ENCODE assay signal across 1 cellular context in genomic region chr11:46308632-46309419, GRCh38.
TF ChIP-seq lines count a peak whose summit lies in the region.

No MANE protein-coding gene starts in this region.

TF ChIP-seq in K562, 482 proteins besides CTCF, POLR2A, EP300 and RAD21 (continued from another document):
- TF ChIP-seq, protein P1, sequence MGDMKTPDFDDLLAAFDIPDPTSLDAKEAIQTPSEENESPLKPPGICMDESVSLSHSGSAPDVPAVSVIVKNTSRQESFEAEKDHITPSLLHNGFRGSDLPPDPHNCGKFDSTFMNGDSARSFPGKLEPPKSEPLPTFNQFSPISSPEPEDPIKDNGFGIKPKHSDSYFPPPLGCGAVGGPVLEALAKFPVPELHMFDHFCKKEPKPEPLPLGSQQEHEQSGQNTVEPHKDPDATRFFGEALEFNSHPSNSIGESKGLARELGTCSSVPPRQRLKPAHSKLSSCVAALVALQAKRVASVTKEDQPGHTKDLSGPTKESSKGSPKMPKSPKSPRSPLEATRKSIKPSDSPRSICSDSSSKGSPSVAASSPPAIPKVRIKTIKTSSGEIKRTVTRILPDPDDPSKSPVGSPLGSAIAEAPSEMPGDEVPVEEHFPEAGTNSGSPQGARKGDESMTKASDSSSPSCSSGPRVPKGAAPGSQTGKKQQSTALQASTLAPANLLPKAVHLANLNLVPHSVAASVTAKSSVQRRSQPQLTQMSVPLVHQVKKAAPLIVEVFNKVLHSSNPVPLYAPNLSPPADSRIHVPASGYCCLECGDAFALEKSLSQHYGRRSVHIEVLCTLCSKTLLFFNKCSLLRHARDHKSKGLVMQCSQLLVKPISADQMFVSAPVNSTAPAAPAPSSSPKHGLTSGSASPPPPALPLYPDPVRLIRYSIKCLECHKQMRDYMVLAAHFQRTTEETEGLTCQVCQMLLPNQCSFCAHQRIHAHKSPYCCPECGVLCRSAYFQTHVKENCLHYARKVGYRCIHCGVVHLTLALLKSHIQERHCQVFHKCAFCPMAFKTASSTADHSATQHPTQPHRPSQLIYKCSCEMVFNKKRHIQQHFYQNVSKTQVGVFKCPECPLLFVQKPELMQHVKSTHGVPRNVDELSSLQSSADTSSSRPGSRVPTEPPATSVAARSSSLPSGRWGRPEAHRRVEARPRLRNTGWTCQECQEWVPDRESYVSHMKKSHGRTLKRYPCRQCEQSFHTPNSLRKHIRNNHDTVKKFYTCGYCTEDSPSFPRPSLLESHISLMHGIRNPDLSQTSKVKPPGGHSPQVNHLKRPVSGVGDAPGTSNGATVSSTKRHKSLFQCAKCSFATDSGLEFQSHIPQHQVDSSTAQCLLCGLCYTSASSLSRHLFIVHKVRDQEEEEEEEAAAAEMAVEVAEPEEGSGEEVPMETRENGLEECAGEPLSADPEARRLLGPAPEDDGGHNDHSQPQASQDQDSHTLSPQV (IDR thresholded peaks at IDR 0.05), result 0 out of 2 replicates have a peak, but pooled peaks have one; percentile 24
- TF ChIP-seq KDM4B (IDR thresholded peaks at IDR 0.05; ENCODE audit: borderline replicate concordance in 2 of 2, low read depth in 1 of 2) (no peak), CBX5 (IDR thresholded peaks at IDR 0.05; ENCODE audit: borderline replicate concordance, low read depth) (no peak), RBM39 (optimal IDR thresholded peaks at IDR 0.05; ENCODE audit: low read depth, low read length) (peak; percentile 43), ZBTB49 (CRISPR knock-in tag; IDR thresholded peaks at IDR 0.05; ENCODE audit: borderline replicate concordance) (0 out of 2 replicates have a peak, but pooled peaks have one; percentile 34), MYNN (IDR thresholded peaks at IDR 0.05) (peak; percentile 62), MYNN (CRISPR knock-in tag; IDR thresholded peaks at IDR 0.05) (no peak), ZNF324 (CRISPR knock-in tag; IDR thresholded peaks at IDR 0.05) (no peak), THRAP3 (IDR thresholded peaks at IDR 0.05; ENCODE audit: borderline replicate concordance) (no peak)
- TF ChIP-seq, protein P2, sequence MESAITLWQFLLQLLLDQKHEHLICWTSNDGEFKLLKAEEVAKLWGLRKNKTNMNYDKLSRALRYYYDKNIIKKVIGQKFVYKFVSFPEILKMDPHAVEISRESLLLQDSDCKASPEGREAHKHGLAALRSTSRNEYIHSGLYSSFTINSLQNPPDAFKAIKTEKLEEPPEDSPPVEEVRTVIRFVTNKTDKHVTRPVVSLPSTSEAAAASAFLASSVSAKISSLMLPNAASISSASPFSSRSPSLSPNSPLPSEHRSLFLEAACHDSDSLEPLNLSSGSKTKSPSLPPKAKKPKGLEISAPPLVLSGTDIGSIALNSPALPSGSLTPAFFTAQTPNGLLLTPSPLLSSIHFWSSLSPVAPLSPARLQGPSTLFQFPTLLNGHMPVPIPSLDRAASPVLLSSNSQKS (CRISPR knock-in tag; IDR thresholded peaks at IDR 0.05), result no peak
- TF ChIP-seq, protein P3, sequence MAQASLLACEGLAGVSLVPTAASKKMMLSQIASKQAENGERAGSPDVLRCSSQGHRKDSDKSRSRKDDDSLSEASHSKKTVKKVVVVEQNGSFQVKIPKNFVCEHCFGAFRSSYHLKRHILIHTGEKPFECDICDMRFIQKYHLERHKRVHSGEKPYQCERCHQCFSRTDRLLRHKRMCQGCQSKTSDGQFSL (CRISPR knock-in tag; IDR thresholded peaks at IDR 0.05), result no peak
- TF ChIP-seq, protein P3 (tag; IDR thresholded peaks at IDR 0.05), result peak in 1 of 2 experiments; percentile 21; a peak in 1 of 4 replicates
- TF ChIP-seq, protein P4, sequence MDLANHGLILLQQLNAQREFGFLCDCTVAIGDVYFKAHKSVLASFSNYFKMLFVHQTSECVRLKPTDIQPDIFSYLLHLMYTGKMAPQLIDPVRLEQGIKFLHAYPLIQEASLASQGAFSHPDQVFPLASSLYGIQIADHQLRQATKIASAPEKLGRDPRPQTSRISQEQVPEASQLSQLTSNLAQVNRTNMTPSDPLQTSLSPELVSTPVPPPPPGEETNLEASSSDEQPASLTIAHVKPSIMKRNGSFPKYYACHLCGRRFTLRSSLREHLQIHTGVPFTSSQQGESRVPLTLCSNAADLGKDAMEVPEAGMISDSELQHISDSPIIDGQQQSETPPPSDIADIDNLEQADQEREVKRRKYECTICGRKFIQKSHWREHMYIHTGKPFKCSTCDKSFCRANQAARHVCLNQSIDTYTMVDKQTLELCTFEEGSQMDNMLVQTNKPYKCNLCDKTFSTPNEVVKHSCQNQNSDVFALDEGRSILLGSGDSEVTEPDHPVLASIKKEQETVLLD (IDR thresholded peaks at IDR 0.05), result no peak
